8 cellular contexts compared by ENCODE assay signal in the genomic region with DNA sequence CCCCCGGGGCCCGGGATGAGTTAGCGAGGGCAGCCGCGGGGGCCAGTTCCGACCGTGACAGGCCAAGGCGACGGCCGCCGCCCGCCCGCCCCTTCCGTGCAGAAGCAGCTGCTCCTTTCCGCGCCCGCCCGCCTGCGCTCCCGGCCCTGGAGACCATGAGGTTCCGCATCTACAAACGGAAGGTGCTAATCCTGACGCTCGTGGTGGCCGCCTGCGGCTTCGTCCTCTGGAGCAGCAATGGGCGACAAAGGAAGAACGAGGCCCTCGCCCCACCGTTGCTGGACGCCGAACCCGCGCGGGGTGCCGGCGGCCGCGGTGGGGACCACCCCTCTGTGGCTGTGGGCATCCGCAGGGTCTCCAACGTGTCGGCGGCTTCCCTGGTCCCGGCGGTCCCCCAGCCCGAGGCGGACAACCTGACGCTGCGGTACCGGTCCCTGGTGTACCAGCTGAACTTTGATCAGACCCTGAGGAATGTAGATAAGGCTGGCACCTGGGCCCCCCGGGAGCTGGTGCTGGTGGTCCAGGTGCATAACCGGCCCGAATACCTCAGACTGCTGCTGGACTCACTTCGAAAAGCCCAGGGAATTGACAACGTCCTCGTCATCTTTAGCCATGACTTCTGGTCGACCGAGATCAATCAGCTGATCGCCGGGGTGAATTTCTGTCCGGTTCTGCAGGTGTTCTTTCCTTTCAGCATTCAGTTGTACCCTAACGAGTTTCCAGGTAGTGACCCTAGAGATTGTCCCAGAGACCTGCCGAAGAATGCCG. TPM values are rescaled to one million over a fixed set of nuclear protein-coding genes. Genes with fewer than 3 reads are reported as not detected.
DNase-seq lines count a peak whose midpoint lies in the region; ATAC-seq, FAIRE-seq and TF ChIP-seq lines count a peak whose summit lies in the region.

No MANE protein-coding gene starts in this region.

- H4K91ac ChIP-seq in trophoblast cell (ENCODE audit: low read depth, low read length): peak overlapping the region; percentile 56

- peak overlapping the region; percentile 18 for H2BK120ac ChIP-seq in trophoblast cell (ENCODE audit: insufficient read depth, low read length, poor library complexity)

- peak overlapping the region; percentile 23 for H2BK12ac ChIP-seq in trophoblast cell (ENCODE audit: low read length)

- H3K79me2 ChIP-seq in OCI-LY1 (ENCODE audit: insufficient read depth, low read length) (peaks cover 55% of the 10 kb centered on the region), trophoblast cell (ENCODE audit: control insufficient read depth, insufficient read depth, low read length, poor library complexity) (peaks cover 20% of the 10 kb centered on the region)

- H3K23ac ChIP-seq in trophoblast cell (ENCODE audit: low read length): no peak overlapping the region

- ATAC-seq in GM18858 (IDR thresholded peaks at IDR 0.05; ENCODE audit: unreplicated experiment): peak; percentile 7
- ATAC-seq in HG03097 (IDR thresholded peaks at IDR 0.05; ENCODE audit: low FRiP score, unreplicated experiment): peak; percentile 22
- peak; percentile 10 to 18 for ATAC-seq in activated naive CD4-positive, alpha-beta T cell treated with anti-CD3 and anti-CD28 coated beads, Interleukin-2, amount 50 U/mL, for 72 hours
- peak; percentile 13 to 77 (median 66) for ATAC-seq in heart left ventricle

- H3F3A ChIP-seq in OCI-LY1 (ENCODE audit: insufficient read depth, low read length): peaks cover 9% of the 10 kb centered on the region; the same call in 1 of the 2 replicates

- peaks cover 59% of the 10 kb centered on the region for H3K36me3 ChIP-seq in OCI-LY1 (ENCODE audit: insufficient read depth, low read length)
- peaks cover 0 to 47% (median 39%) of the 10 kb centered on the region in 9 donors for H3K36me3 ChIP-seq in heart left ventricle
- H3K36me3 ChIP-seq in trophoblast cell (ENCODE audit: control insufficient read depth in 1 of 2, insufficient read depth in 2 of 2, low read length in 2 of 2): peaks cover 6 to 12% of the 10 kb centered on the region in 2 experiments

- no peak for FAIRE-seq in HTR-8/SVneo (lab: Jason Lieb, UNC)

- H3K9me3 Mint-ChIP-seq in activated naive CD4-positive, alpha-beta T cell treated with anti-CD3 and anti-CD28 coated beads, Interleukin-2, amount 50 U/mL, for 72 hours: no peaks in the 10 kb centered on the region

- DNase-seq in Ammon's horn (ENCODE audit: low spot score) (peak; percentile 71), heart left ventricle (peak; percentile 70 to 89 (median 79)), trophoblast cell (peak in 1 of 2 donors; percentile 53), HTR-8/SVneo (ENCODE audit: insufficient read length, low spot score) (no peak)
- peak in 1 of 2 donors; percentile 65 for DNase-seq in activated naive CD4-positive, alpha-beta T cell treated with anti-CD3 and anti-CD28 coated beads, Interleukin-2, amount 50 U/mL, for 72 hours (ENCODE audit: low spot score in 2 of 2)

- H2BK5ac ChIP-seq in trophoblast cell (ENCODE audit: low read depth, low read length, poor library complexity): peak overlapping the region; percentile 53

- 3 to 7% (median 3%) methylated on average over 33 to 65 of the region's 65 CpGs for WGBS in heart left ventricle, 4 donors
- no CpG with 5 or more reads among the region's 65 CpGs for WGBS in trophoblast cell (ENCODE audit: extremely low coverage, insufficient coverage, insufficient read length)

- peak overlapping the region; percentile 82 for H3K14ac ChIP-seq in trophoblast cell (ENCODE audit: low read length)

- peaks cover 13% of the 10 kb centered on the region for H3K79me1 ChIP-seq in trophoblast cell (ENCODE audit: low read length)

- H3K9me3 ChIP-seq in OCI-LY1 (ENCODE audit: low read length) (no peaks in the 10 kb centered on the region), heart left ventricle (no peaks in the 10 kb centered on the region), trophoblast cell (ENCODE audit: insufficient read depth, low read depth, low read length) (no peaks in the 10 kb centered on the region)

- H4K8ac ChIP-seq in trophoblast cell (ENCODE audit: low read depth, low read length): peak overlapping the region; percentile 78

- peak overlapping the region; percentile 85 for H3K18ac ChIP-seq in trophoblast cell (ENCODE audit: low read length)

- TF ChIP-seq CTCF in OCI-LY1 (IDR thresholded peaks at IDR 0.05; ENCODE audit: low read length) (no peak), heart left ventricle (IDR thresholded peaks at IDR 0.05) (no peak)

- TF ChIP-seq POLR2A in heart left ventricle (IDR thresholded peaks at IDR 0.05): no peak

- H3K4me1 ChIP-seq in OCI-LY1 (ENCODE audit: insufficient read depth, low read length, severe bottlenecking) (peaks cover 48% of the 10 kb centered on the region), heart left ventricle (peaks cover 0 to 57% (median 31%) of the 10 kb centered on the region in 12 donors), trophoblast cell (ENCODE audit: control insufficient read depth in 1 of 2, insufficient read depth in 2 of 2, low read length in 2 of 2) (peaks cover 3 to 9% of the 10 kb centered on the region in 2 experiments)

- H3K4ac ChIP-seq in trophoblast cell (ENCODE audit: low read depth, low read length): peak overlapping the region; percentile 38

- H3K27ac ChIP-seq in OCI-LY1 (ENCODE audit: low read depth, low read length, poor library complexity, severe bottlenecking): peak overlapping the region; percentile 85
- H3K27ac ChIP-seq in heart left ventricle: peak overlapping the region; percentile 86 to 98 (median 92)
- H3K27ac ChIP-seq in trophoblast cell (ENCODE audit: low read depth, low read length): peak overlapping the region; percentile 16

- no peaks in the 10 kb centered on the region for H4K20me1 ChIP-seq in OCI-LY1 (ENCODE audit: insufficient read depth, low read length)

- H3K4me2 ChIP-seq in OCI-LY1 (ENCODE audit: low read length) (peak overlapping the region; percentile 94), trophoblast cell (ENCODE audit: low read length) (peak overlapping the region; percentile 89)

- H3K9me2 ChIP-seq in OCI-LY1 (ENCODE audit: low read depth, low read length): no peaks in the 10 kb centered on the region

- peak overlapping the region; percentile 27 for H4K12ac ChIP-seq in trophoblast cell (ENCODE audit: low read depth, low read length)

- peak overlapping the region; percentile 85 for H3K4me3 ChIP-seq in OCI-LY1 (ENCODE audit: low read depth, low read length, poor library complexity, severe bottlenecking)
- peak overlapping the region; percentile 60 to 96 (median 76) for H3K4me3 ChIP-seq in heart left ventricle
- H3K4me3 ChIP-seq in trophoblast cell (ENCODE audit: low read depth, low read length): peak overlapping the region; percentile 98

- H3K27me3 ChIP-seq in OCI-LY1 (ENCODE audit: insufficient read depth, low read length) (no peaks in the 10 kb centered on the region), heart left ventricle (no peaks in the 10 kb centered on the region), trophoblast cell (ENCODE audit: insufficient read depth, low read length) (no peaks in the 10 kb centered on the region)

- H3K9ac ChIP-seq in OCI-LY1 (ENCODE audit: low read length) (peak overlapping the region; percentile 91), trophoblast cell (ENCODE audit: low read length) (peak overlapping the region; percentile 78)

- H3K27ac Mint-ChIP-seq in activated naive CD4-positive, alpha-beta T cell treated with anti-CD3 and anti-CD28 coated beads, Interleukin-2, amount 50 U/mL, for 72 hours: peak overlapping the region; percentile 98

- H2AFZ ChIP-seq in OCI-LY1 (ENCODE audit: low read length) (no peak overlapping the region), trophoblast cell (ENCODE audit: insufficient read depth, low read length, poor library complexity) (peak overlapping the region; percentile 95)

- intact Hi-C loops in heart left ventricle (cut with DNase I): loop anchor here in 3 of 10 donors (2.0 to 5.0 kb wide), 2 partner anchors 22 to 34 kb away; a partner anchor contains a TSS

- peak overlapping the region; percentile 24 for H2AK5ac ChIP-seq in trophoblast cell (ENCODE audit: low read length)

- peaks cover 41% of the 10 kb centered on the region in 2 donors for H3K36me3 Mint-ChIP-seq in activated naive CD4-positive, alpha-beta T cell treated with anti-CD3 and anti-CD28 coated beads, Interleukin-2, amount 50 U/mL, for 72 hours

RNA-seq across cellular contexts. Expression of a gene that starts 0.7 kb away (rescaled TPM):
- total RNA-seq in activated naive CD4-positive, alpha-beta T cell treated with anti-CD3 and anti-CD28 coated beads, Interleukin-2, amount 50 U/mL, for 72 hours: 10 to 100 TPM; 30.6 to 37.2 TPM
- total RNA-seq in heart left ventricle: 10 to 100 TPM; 12.5 to 28.8 (median 16.4) TPM
- polyA plus RNA-seq in heart left ventricle: 10 to 100 TPM in 1 of 2 donors, 1 to 10 TPM in 1; 6.8 to 28.1 TPM
- polyA plus RNA-seq in trophoblast cell (2013): 18.0 and 18.4 TPM in 2 replicates

RNA-seq across cellular contexts. Expression of a gene that starts 0.9 kb away (rescaled TPM):
- 100 to 1,000 TPM; 206 to 219 TPM for total RNA-seq in activated naive CD4-positive, alpha-beta T cell treated with anti-CD3 and anti-CD28 coated beads, Interleukin-2, amount 50 U/mL, for 72 hours
- 100 to 1,000 TPM; 107 to 262 (median 138) TPM for total RNA-seq in heart left ventricle
- polyA plus RNA-seq in heart left ventricle: 100 to 1,000 TPM; 328 to 512 TPM
- 509 and 527 TPM in 2 replicates for polyA plus RNA-seq in trophoblast cell (2013)

RNA-seq across cellular contexts. Expression of a gene that starts 13.7 kb away (rescaled TPM):
- total RNA-seq in activated naive CD4-positive, alpha-beta T cell treated with anti-CD3 and anti-CD28 coated beads, Interleukin-2, amount 50 U/mL, for 72 hours: 1 to 10 TPM; 7.2 to 8.0 TPM
- total RNA-seq in heart left ventricle: 10 to 100 TPM in 1 of 9 donors, 1 to 10 TPM in 8; 3.6 to 10.0 (median 5.1) TPM
- polyA plus RNA-seq in heart left ventricle: 1 to 10 TPM; 3.4 to 6.7 TPM
- 6.2 and 6.3 TPM in 2 replicates for polyA plus RNA-seq in trophoblast cell (2013)

RNA-seq across cellular contexts. Expression of a gene that starts 22.6 kb away (rescaled TPM):
- 10 to 100 TPM; 23.3 to 47.4 TPM for total RNA-seq in activated naive CD4-positive, alpha-beta T cell treated with anti-CD3 and anti-CD28 coated beads, Interleukin-2, amount 50 U/mL, for 72 hours
- 10 to 100 TPM in 2 of 9 donors, 1 to 10 TPM in 7; 2.5 to 39.6 (median 7.5) TPM for total RNA-seq in heart left ventricle
- polyA plus RNA-seq in heart left ventricle: 1 to 10 TPM; 2.1 to 7.1 TPM
- 12.6 and 13.5 TPM in 2 replicates for polyA plus RNA-seq in trophoblast cell (2013)

RNA-seq across cellular contexts. Expression of a gene that starts 35.1 kb away (rescaled TPM):
- total RNA-seq in activated naive CD4-positive, alpha-beta T cell treated with anti-CD3 and anti-CD28 coated beads, Interleukin-2, amount 50 U/mL, for 72 hours: 1,000 to 10,000 TPM; 2,240 to 2,407 TPM
- total RNA-seq in heart left ventricle: 1,000 to 10,000 TPM in 2 of 9 donors, 100 to 1,000 TPM in 7; 507 to 4,598 (median 922) TPM
- 1,000 to 10,000 TPM in 1 of 2 donors, 100 to 1,000 TPM in 1; 914 to 1,431 TPM for polyA plus RNA-seq in heart left ventricle
- polyA plus RNA-seq in trophoblast cell (2013): 13,391 and 13,743 TPM in 2 replicates

Comparison
In these comparisons a context has a peak if more than half of its experiments do, and no peak if none do; other contexts are left out.
1. ATAC-seq: peak in every context shown above with its lines; median percentile 66 in heart left ventricle; 22 in HG03097; 14 in activated naive CD4-positive, alpha-beta T cell treated with anti-CD3 and anti-CD28 coated beads, Interleukin-2, amount 50 U/mL, for 72 hours; 7 in GM18858.
2. H3K27ac ChIP-seq: peak in every context shown above with its lines; median percentile 92 in heart left ventricle; 85 in OCI-LY1; 16 in trophoblast cell.